9 cellular contexts compared by ENCODE assay signal in genomic region chr1:46547481-46548383, GRCh38. TPM values are rescaled to one million over a fixed set of nuclear protein-coding genes. Genes with fewer than 3 reads are reported as not detected.
DNase-seq lines count a peak whose midpoint lies in the region; ATAC-seq, FAIRE-seq and TF ChIP-seq lines count a peak whose summit lies in the region.
"Had no signal": no experiment of that assay in that cellular context is flagged by ENCODE, and none has a peak within 500 bp of the region (broad histone marks: within the 10 kb centered on the region; RNA-seq: fewer than 3 reads in every experiment).

No MANE protein-coding gene starts in this region.

- H3K4me3 ChIP-seq in GM23248 (no peak overlapping the region), pancreas (no peak overlapping the region)

- DNase-seq in CD1c-positive myeloid dendritic cell (ENCODE audit: extremely low spot score) (peak; percentile 24), GM23248 (peak; percentile 75), RWPE1 (ENCODE audit: low spot score) (peak; percentile 57), erythroblast (lab: John Stamatoyannopoulos, UW) (peak; percentile 49 to 67), pancreas (peak in 1 of 6 donors; percentile 61), UCSD-AML1 (lab: John Stamatoyannopoulos, UW; ENCODE audit: unreplicated experiment) (no peak)
- DNase-seq in stimulated activated CD4-positive, alpha-beta T cell treated with anti-CD3 and anti-CD28 coated beads, Interleukin-2, amount 100 ng/mL, for 48 hours = no peak

- H3K4me1 ChIP-seq in GM23248 (ENCODE audit: insufficient read depth) (no peaks in the 10 kb centered on the region), pancreas (no peaks in the 10 kb centered on the region)

- no peak overlapping the region for H3K9ac ChIP-seq in GM23248

- in situ Hi-C loops in GM23248 (cut with MboI) = no loop called here

- H4K20me1 ChIP-seq in GM23248 (ENCODE audit: insufficient read depth) = no peaks in the 10 kb centered on the region

- intact Hi-C loops in pancreas (cut with DNase I) = loop anchor here in 1 of 3 donors (10.0 kb wide), 1 partner anchor 177 kb away; no protein-coding TSS in a partner anchor

- POLR2A ChIA-PET in RWPE1 (lab: Yijun Ruan, JAX; ENCODE audit: low non-redundant PET) = no interaction called here

- no peak overlapping the region for H3K4me2 ChIP-seq in GM23248 (ENCODE audit: unreplicated experiment)

- peaks cover 61% of the 10 kb centered on the region for H3K27me3 ChIP-seq in GM23248 (replicated peaks; ENCODE audit: insufficient read depth)
- no peaks in the 10 kb centered on the region for H3K27me3 ChIP-seq in pancreas

- no peaks in the 10 kb centered on the region for H3K9me3 ChIP-seq in GM23248 (ENCODE audit: low read depth)
- H3K9me3 ChIP-seq in pancreas = no peaks in the 10 kb centered on the region

- H3F3A ChIP-seq in GM23248 (ENCODE audit: insufficient read depth) = no peaks in the 10 kb centered on the region

- ATAC-seq in pancreas (peak; percentile 43 to 80 (median 70)), GM21576 (IDR thresholded peaks at IDR 0.05; ENCODE audit: unreplicated experiment) (no peak)

- H3K79me2 ChIP-seq in GM23248 (ENCODE audit: insufficient read depth) = no peaks in the 10 kb centered on the region

- TF ChIP-seq CTCF in RWPE1 (conservative IDR thresholded peaks at IDR 0.05; ENCODE audit: low read depth) (peak; percentile 51), pancreas (IDR thresholded peaks at IDR 0.05) (peak in 1 of 4 donors; percentile 10)

- TF ChIP-seq POLR2A in erythroblast (IDR thresholded peaks at IDR 0.05; ENCODE audit: low read length) = no peak

- FAIRE-seq in pancreas (lab: Jason Lieb, UNC) = no peak
- FAIRE-seq: islet of Langerhans had no signal

- CTCF ChIA-PET in RWPE1 (lab: Yijun Ruan, JAX) = interaction anchor here (0.5 to 2.1 kb wide), 20 partner anchors 9 to 1546 kb away, joined by 3 to 18 read pairs (median 4); a partner anchor contains a TSS

- 52 to 63% methylated on average over 20 to 22 of the region's 22 CpGs for WGBS in GM23248 (ENCODE audit: low coverage in 1 of 2, low lambda C conversion rate in 2 of 2, missing lambda C conversion rate in 2 of 2), 2 experiments
- WGBS in pancreas, 2 donors = 61 to 69% methylated on average over 22 of the region's 22 CpGs

- H3K9me2 ChIP-seq in GM23248 (ENCODE audit: insufficient read depth) = no peaks in the 10 kb centered on the region

- no peak overlapping the region for H2AFZ ChIP-seq in GM23248

- H3K27ac ChIP-seq in GM23248 = no peak overlapping the region
- H3K27ac ChIP-seq in RWPE1 = no peak overlapping the region
- no peak overlapping the region for H3K27ac ChIP-seq in pancreas

- H3K36me3 ChIP-seq in GM23248 (ENCODE audit: low read depth) (no peaks in the 10 kb centered on the region), pancreas (no peaks in the 10 kb centered on the region)

RNA-seq across cellular contexts. Expression of gene KNCN, which starts 3.7 kb away (rescaled TPM):
- total RNA-seq in GM23248 (2014; rRNA removed; shearing (Covaris generic)) = not detected in 2 replicates
- polyA plus RNA-seq in GM23248 (2016; fragmentation: Nextera tagmentation; extraction: Ambion mirVana) (not detected in 2 replicates), pancreas (not detected)
- not detected for total RNA-seq in pancreas

RNA-seq across cellular contexts. Expression of gene MKNK1, which starts 56.3 kb away (rescaled TPM):
- 8.9 and 15.5 TPM in 2 replicates for total RNA-seq in GM23248 (2014; rRNA removed; shearing (Covaris generic))
- polyA plus RNA-seq in GM23248 (2016; fragmentation: Nextera tagmentation; extraction: Ambion mirVana) = 10.0 and 16.1 TPM in 2 replicates
- total RNA-seq in pancreas = 100 to 1,000 TPM in 3 of 6 donors, 10 to 100 TPM in 3; 44.9 to 122 (median 92.1) TPM
- polyA plus RNA-seq in pancreas = 100 to 1,000 TPM; 145 to 172 TPM

RNA-seq across cellular contexts. Expression of gene DMBX1, which starts 58.1 kb away (rescaled TPM):
- not detected in 2 replicates for total RNA-seq in GM23248 (2014; rRNA removed; shearing (Covaris generic))
- polyA plus RNA-seq in GM23248 (2016; fragmentation: Nextera tagmentation; extraction: Ambion mirVana) = not detected in 2 replicates
- total RNA-seq in pancreas = not detected
- not detected for polyA plus RNA-seq in pancreas

Comparison
In these comparisons a context has a peak if more than half of its experiments do, and no peak if none do; other contexts are left out.
1. DNase-seq: peak in CD1c-positive myeloid dendritic cell (single experiment), GM23248 (single experiment), RWPE1 (single experiment) and erythroblast (2 of 2); none in UCSD-AML1 (single experiment) and stimulated activated CD4-positive, alpha-beta T cell treated with anti-CD3 and anti-CD28 coated beads, Interleukin-2, amount 100 ng/mL, for 48 hours (0 of 2).